Comparison of ENCODE assay signal across 12 cellular contexts in the genomic region with DNA sequence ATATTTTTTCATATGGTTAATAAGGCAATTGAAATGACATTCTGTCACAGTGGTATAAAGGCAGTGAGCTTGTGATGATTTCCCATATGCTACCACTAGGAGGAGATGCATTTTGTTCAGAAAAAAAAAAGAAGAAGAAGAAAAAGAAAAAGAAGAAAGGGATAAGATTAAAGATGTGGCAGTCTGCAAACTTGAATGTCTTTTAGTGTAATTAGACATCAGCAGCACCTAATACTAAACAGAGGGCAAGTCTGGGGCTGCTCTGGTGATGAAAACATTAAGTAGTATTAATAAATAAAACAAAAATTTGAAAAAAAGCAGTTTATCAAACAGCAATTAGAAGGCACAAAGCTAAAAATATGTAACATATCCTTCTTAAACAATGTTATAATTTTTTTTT.
DNase-seq lines count a peak whose midpoint lies in the region; ATAC-seq and TF ChIP-seq lines count a peak whose summit lies in the region.
"Had no signal": no experiment of that assay in that cellular context is flagged by ENCODE, and none has a peak within 500 bp of the region (broad histone marks: within the 10 kb centered on the region; RNA-seq: fewer than 3 reads in every experiment).

No MANE protein-coding gene starts in this region.

- H3K79me1 ChIP-seq in IMR-90 (ENCODE audit: low read depth in 1 of 2, low read length in 2 of 2): no peaks in the 10 kb centered on the region

- intact Hi-C loops in IMR-90 (cut with micrococcal nuclease): no loop called here
- intact Hi-C loops in left lung (cut with DNase I): no loop called here

- no TSS peak for BruUV-seq in IMR-90 (replicated peaks; lab: Mats Ljungman, UMichigan)

- H2BK15ac ChIP-seq in IMR-90 (ENCODE audit: low read depth, low read length): no peak overlapping the region

- no peak overlapping the region for H3K4ac ChIP-seq in IMR-90 (ENCODE audit: low read depth, low read length)

- ATAC-seq in IMR-90 (ENCODE audit: low read depth) (0 out of 2 replicates have a peak, but pooled peaks have one; percentile 51), left lung (no peak), GM19023 (IDR thresholded peaks at IDR 0.05; ENCODE audit: unreplicated experiment) (no peak)

- H4K5ac ChIP-seq in IMR-90 (ENCODE audit: low read depth, low read length): no peak overlapping the region

- H4K20me1 ChIP-seq in IMR-90 (ENCODE audit: insufficient read depth, low read length): no peaks in the 10 kb centered on the region

- no peak for TF ChIP-seq POLR2A in IMR-90 (IDR thresholded peaks at IDR 0.05; ENCODE audit: low read depth, low read length)

- no peaks in the 10 kb centered on the region for H3K4me1 ChIP-seq in IMR-90 (ENCODE audit: control insufficient read depth, insufficient read depth, low read length)
- no peaks in the 10 kb centered on the region for H3K4me1 ChIP-seq in left lung
- H3K4me1 ChIP-seq: SJCRH30, transverse colon had no signal

- H2BK120ac ChIP-seq in IMR-90 (ENCODE audit: low read depth, low read length): no peak overlapping the region

- H4K91ac ChIP-seq in IMR-90 (ENCODE audit: insufficient read depth, low read depth, low read length): no peak overlapping the region

- in situ Hi-C loops in IMR-90 (cut with MboI; ENCODE audit: low sequenced_read_pairs): no loop called here

- no peak overlapping the region for H2BK5ac ChIP-seq in IMR-90 (ENCODE audit: low read depth, low read length, poor library complexity, severe bottlenecking)

- H3K18ac ChIP-seq in IMR-90 (ENCODE audit: low read depth, low read length): no peak overlapping the region

- H3K4me3 ChIP-seq in IMR-90 (ENCODE audit: insufficient read depth, low read depth, low read length): no peak overlapping the region
- H3K4me3 ChIP-seq in WERI-Rb-1 (ENCODE audit: low read depth, low read length): no peak overlapping the region
- H3K4me3 ChIP-seq in left lung: no peak overlapping the region
- H3K4me3 ChIP-seq: SJCRH30, transverse colon had no signal

- no peak overlapping the region for H2AFZ ChIP-seq in IMR-90 (replicated peaks; ENCODE audit: low read length, poor library complexity)

- no peak overlapping the region for H2AK5ac ChIP-seq in IMR-90 (ENCODE audit: low read depth, low read length)

- H3K9me1 ChIP-seq in IMR-90 (ENCODE audit: insufficient read depth, low read length): no peaks in the 10 kb centered on the region

- H3K4me2 ChIP-seq in IMR-90 (ENCODE audit: low read depth, low read length): no peak overlapping the region

- H3K27ac ChIP-seq in IMR-90 (ENCODE audit: insufficient read depth, low read length) (no peak overlapping the region), WERI-Rb-1 (no peak overlapping the region), left lung (no peak overlapping the region)
- H3K27ac ChIP-seq: HL-60, SJCRH30, transverse colon had no signal

- H3K56ac ChIP-seq in IMR-90 (ENCODE audit: extremely low read depth, insufficient read depth, low read length): no peak overlapping the region

- no peak overlapping the region for H4K8ac ChIP-seq in IMR-90 (ENCODE audit: low read depth in 2 of 2, low read length in 2 of 2)

- H3K36me3 ChIP-seq in IMR-90 (ENCODE audit: control insufficient read depth, insufficient read depth, low read length) (no peaks in the 10 kb centered on the region), WERI-Rb-1 (no peaks in the 10 kb centered on the region), left lung (no peaks in the 10 kb centered on the region)
- H3K36me3 ChIP-seq: SJCRH30, transverse colon had no signal

- TF ChIP-seq CTCF in IMR-90 (conservative IDR thresholded peaks at IDR 0.05; ENCODE audit: low read depth, low read length) (peak; percentile 53), WERI-Rb-1 (IDR thresholded peaks at IDR 0.05; ENCODE audit: low read depth, low read length) (peak; percentile 48; the same call in 1 of the 2 replicates), left lung (IDR thresholded peaks at IDR 0.05) (peak; percentile 11 to 18)

- H3K9ac ChIP-seq in IMR-90 (ENCODE audit: low read depth, low read length): no peak overlapping the region

- no peak overlapping the region for H3K23ac ChIP-seq in IMR-90 (ENCODE audit: low read depth, low read length)

- no peak for TF ChIP-seq RAD21 in IMR-90 (IDR thresholded peaks at IDR 0.05; ENCODE audit: low read length)

- peak; percentile 24 for DNase-seq in DMS114 treated with DMSO at 0.1 percent for 48 hours (lab: John Stamatoyannopoulos, UW; ENCODE audit: unreplicated experiment)
- DNase-seq in IMR-90: peak; percentile 15
- DNase-seq in WERI-Rb-1: no peak
- DNase-seq in left lung: no peak
- DNase-seq in NCI-H2227 (lab: John Stamatoyannopoulos, UW; ENCODE audit: unreplicated experiment): no peak
- DNase-seq in NCI-H1048 (lab: John Stamatoyannopoulos, UW): no peak
- DNase-seq in cerebellar cortex (ENCODE audit: low spot score): no peak
- DNase-seq: activated effector memory CD4-positive, alpha-beta T cell treated with Interleukin-2 at 50 U/mL for 16 hours; transverse colon had no signal

- dilution Hi-C loops in IMR-90 (cut with HindIII; ENCODE audit: low sequenced_read_pairs, unreplicated experiment): no loop called here

- CTCF ChIA-PET in IMR-90 (lab: Yijun Ruan, JAX): interaction anchor here (0.6 to 2.0 kb wide), 7 partner anchors 10 to 740 kb away, joined by 3 to 6 read pairs (median 4); no protein-coding TSS in a partner anchor

- H2BK20ac ChIP-seq in IMR-90 (ENCODE audit: low read depth, low read length): no peak overlapping the region

- H3K14ac ChIP-seq in IMR-90 (replicated peaks; ENCODE audit: low read depth, low read length): no peak overlapping the region

- H2AK9ac ChIP-seq in IMR-90 (replicated peaks; ENCODE audit: low read depth, low read length, poor library complexity): no peak overlapping the region

- H3K27me3 ChIP-seq in IMR-90 (ENCODE audit: control insufficient read depth, insufficient read depth, low read length): no peaks in the 10 kb centered on the region
- no peaks in the 10 kb centered on the region for H3K27me3 ChIP-seq in WERI-Rb-1 (ENCODE audit: insufficient read depth, low read depth, severe bottlenecking)
- H3K27me3 ChIP-seq in left lung: no peaks in the 10 kb centered on the region
- H3K27me3 ChIP-seq: SJCRH30, transverse colon had no signal

- POLR2A ChIA-PET in IMR-90 (lab: Charles Lee; ENCODE audit: unreplicated experiment): no interaction called here

- H3K9me3 ChIP-seq in IMR-90 (ENCODE audit: control insufficient read depth, insufficient read depth, low read length): no peaks in the 10 kb centered on the region
- H3K9me3 ChIP-seq in WERI-Rb-1 (ENCODE audit: severe bottlenecking): no peaks in the 10 kb centered on the region
- H3K9me3 ChIP-seq in left lung: no peaks in the 10 kb centered on the region
- H3K9me3 ChIP-seq: SJCRH30, transverse colon had no signal

TF ChIP-seq in IMR-90, 13 proteins besides CTCF, POLR2A, EP300 and RAD21:
- TF ChIP-seq CEBPB (IDR thresholded peaks at IDR 0.05; ENCODE audit: low read depth, low read length) (no peak), CHD1 (IDR thresholded peaks at IDR 0.05; ENCODE audit: low read depth, low read length) (no peak), RFX5 (IDR thresholded peaks at IDR 0.05; ENCODE audit: low read depth, low read length) (no peak), USF2 (IDR thresholded peaks at IDR 0.05; ENCODE audit: low read depth, low read length) (no peak), FOS (IDR thresholded peaks at IDR 0.05; ENCODE audit: low read depth, low read length) (no peak), MXI1 (IDR thresholded peaks at IDR 0.05; ENCODE audit: borderline replicate concordance, low read depth, low read length) (no peak), BHLHE40 (IDR thresholded peaks at IDR 0.05; ENCODE audit: low read depth, low read length) (no peak), RCOR1 (IDR thresholded peaks at IDR 0.05; ENCODE audit: insufficient replicate concordance, low read length) (no peak), NFE2L2 (IDR thresholded peaks at IDR 0.05; ENCODE audit: low read depth, low read length) (no peak), SMC3 (IDR thresholded peaks at IDR 0.05; ENCODE audit: low read depth, low read length) (no peak), MAFK (IDR thresholded peaks at IDR 0.05; ENCODE audit: low read depth, low read length) (no peak), MAZ (IDR thresholded peaks at IDR 0.05; ENCODE audit: borderline replicate concordance, low read depth, low read length) (no peak), ELK1 (IDR thresholded peaks at IDR 0.05; ENCODE audit: borderline replicate concordance, low read depth, low read length) (no peak)

Comparison
In these comparisons a context has a peak if more than half of its experiments do, and no peak if none do; other contexts are left out.
1. DNase-seq: peak in DMS114 treated with DMSO at 0.1 percent for 48 hours (single experiment) and IMR-90 (single experiment); none in WERI-Rb-1 (single experiment), left lung (0 of 2), NCI-H2227 (single experiment), NCI-H1048 (single experiment) and cerebellar cortex (single experiment).
2. Peak in every context shown above with its lines, with median percentiles within 50 percentile points of each other: CTCF ChIP-seq.